In genomic region chr16:88798772-88799455, GRCh38 we compare ENCODE assay signal across 15 cellular contexts. TPM values are rescaled to one million over a fixed set of nuclear protein-coding genes. Genes with fewer than 3 reads are reported as not detected.
DNase-seq lines count a peak whose midpoint lies in the region; ATAC-seq and TF ChIP-seq lines count a peak whose summit lies in the region.
"Had no signal": no experiment of that assay in that cellular context is flagged by ENCODE, and none has a peak within 500 bp of the region (broad histone marks: within the 10 kb centered on the region; RNA-seq: fewer than 3 reads in every experiment).

No MANE protein-coding gene starts in this region.

- no peaks in the 10 kb centered on the region for H3K27me3 ChIP-seq in H9 (ENCODE audit: insufficient read depth, low read length)

- H3K4me2 ChIP-seq in H9 (ENCODE audit: insufficient read depth, insufficient read length, low read length): no peak overlapping the region

- peak; percentile 97 for DNase-seq in DMS 273 (lab: John Stamatoyannopoulos, UW; ENCODE audit: unreplicated experiment)
- peak; percentile 23 for DNase-seq in H9
- DNase-seq in NCI-H1694 (lab: John Stamatoyannopoulos, UW): peak; percentile 63
- DNase-seq in SK-MEL-5 (ENCODE audit: low read depth, low spot score): peak; percentile 30
- no peak for DNase-seq in effector CD8-positive, alpha-beta T cell (lab: John Stamatoyannopoulos, UW)
- DNase-seq: activated CD4-positive, alpha-beta T cell treated with anti-CD3 and anti-CD28 coated beads, Interleukin-2, amount 50 U/mL, for 1 hour; activated T-cell treated with anti-CD3 and anti-CD28 coated beads, Interleukin-2, amount 50 U/mL, for 24 hours; natural killer cell; T-cell had no signal

- H3T11ph ChIP-seq in H9 (ENCODE audit: low read length): no peak overlapping the region

- H2AK5ac ChIP-seq in H9 (ENCODE audit: insufficient read length, low read length): no peak overlapping the region

- no peaks in the 10 kb centered on the region for H3K9me3 ChIP-seq in H9 (ENCODE audit: control insufficient read depth, low read depth, low read length)
- H3K9me3 ChIP-seq: gastroesophageal sphincter, suprapubic skin had no signal

- H2AFZ ChIP-seq in H9 (ENCODE audit: low read length): no peak overlapping the region

- in situ Hi-C loops in SK-MEL-5 (cut with HindIII; ENCODE audit: low pct_unique_long_range_greater_than_20kb, low sequenced_read_pairs): no loop called here

- no peak overlapping the region for H4K5ac ChIP-seq in H9 (ENCODE audit: insufficient read length, low read depth, low read length)

- H3K27ac ChIP-seq in H9 (ENCODE audit: insufficient read length, low read depth, low read length): no peak overlapping the region
- H3K27ac ChIP-seq: gastroesophageal sphincter, suprapubic skin had no signal

- no peak overlapping the region for H2BK12ac ChIP-seq in H9 (ENCODE audit: insufficient read length, low read depth, low read length)

- H2BK20ac ChIP-seq in H9 (ENCODE audit: low read depth, low read length, poor library complexity, severe bottlenecking): no peak overlapping the region

- H3K36me3 Mint-ChIP-seq in H9 (ENCODE audit: insufficient read depth in 1 of 3, low read depth in 3 of 3): peaks cover 0 to 5% (median 4%) of the 10 kb centered on the region in 3 experiments; a peak in 3 of 7 replicates
- H3K36me3 Mint-ChIP-seq: natural killer cell, T-cell had no signal

- no peak overlapping the region for H3K4me3 Mint-ChIP-seq in H9
- H3K4me3 Mint-ChIP-seq: activated T-cell treated with anti-CD3 and anti-CD28 coated beads, Interleukin-2, amount 50 U/mL, for 24 hours; B cell; central memory CD8-positive, alpha-beta T cell; natural killer cell; T-cell had no signal

- H3K4me1 Mint-ChIP-seq in H9: peaks cover 0 to 3% of the 10 kb centered on the region in 2 experiments; a peak in 1 of 4 replicates
- H3K4me1 Mint-ChIP-seq: natural killer cell had no signal

- no peak for TF ChIP-seq CTCF in H9 (conservative IDR thresholded peaks at IDR 0.05)

- no peak overlapping the region for H4K8ac ChIP-seq in H9 (replicated peaks; ENCODE audit: insufficient read length, low read depth, low read length)

- H3K4me1 ChIP-seq in H9 (ENCODE audit: insufficient read depth, low read length): no peaks in the 10 kb centered on the region

- H3K56ac ChIP-seq in H9 (ENCODE audit: insufficient read length, low read depth, low read length): no peak overlapping the region

- H3K79me2 ChIP-seq in H9 (ENCODE audit: insufficient read depth, low read length): no peaks in the 10 kb centered on the region

- no peak overlapping the region for H3K9ac ChIP-seq in H9 (ENCODE audit: extremely low read depth, insufficient read length, low read length)

- H3K18ac ChIP-seq in H9 (ENCODE audit: insufficient read length, low read depth, low read length): no peak overlapping the region

- peaks cover 4% of the 10 kb centered on the region for H3K27me3 Mint-ChIP-seq in H9 (ENCODE audit: low read depth)
- H3K27me3 Mint-ChIP-seq: activated T-cell treated with anti-CD3 and anti-CD28 coated beads, Interleukin-2, amount 50 U/mL, for 24 hours; B cell; central memory CD8-positive, alpha-beta T cell; T-cell had no signal

- H3K27ac Mint-ChIP-seq in H9: no peak overlapping the region
- H3K27ac Mint-ChIP-seq: B cell, natural killer cell had no signal

- ATAC-seq in HG02678 (IDR thresholded peaks at IDR 0.05; ENCODE audit: unreplicated experiment) (no peak), GM19463 (IDR thresholded peaks at IDR 0.05; ENCODE audit: unreplicated experiment) (no peak)
- ATAC-seq: gastroesophageal sphincter, natural killer cell, T-cell had no signal

- no peak overlapping the region for H3K23ac ChIP-seq in H9 (ENCODE audit: insufficient read length, low read depth, low read length)

- H4K91ac ChIP-seq in H9 (ENCODE audit: insufficient read length, low read depth, low read length): no peak overlapping the region

- H4K20me1 ChIP-seq in H9 (ENCODE audit: control insufficient read depth, insufficient read depth, insufficient read length): no peaks in the 10 kb centered on the region

- no peak overlapping the region for H2BK15ac ChIP-seq in H9 (ENCODE audit: low read depth, low read length)

- no peak overlapping the region for H2BK120ac ChIP-seq in H9 (ENCODE audit: low read depth, low read length, poor library complexity, severe bottlenecking)

- no peaks in the 10 kb centered on the region for H3K9me3 Mint-ChIP-seq in H9
- H3K9me3 Mint-ChIP-seq: activated T-cell treated with anti-CD3 and anti-CD28 coated beads, Interleukin-2, amount 50 U/mL, for 24 hours; central memory CD8-positive, alpha-beta T cell; natural killer cell; T-cell had no signal

- no peaks in the 10 kb centered on the region for H3K79me1 ChIP-seq in H9 (ENCODE audit: insufficient read depth, low read depth, low read length, poor library complexity, severe bottlenecking)

- H2BK5ac ChIP-seq in H9 (ENCODE audit: insufficient read length, low read length): no peak overlapping the region

- H3K14ac ChIP-seq in H9 (ENCODE audit: insufficient read depth, low read length): no peak overlapping the region

- H3K4ac ChIP-seq in H9 (ENCODE audit: low read depth, low read length): no peak overlapping the region

- H3K23me2 ChIP-seq in H9 (ENCODE audit: insufficient read length, low read depth, low read length, poor library complexity, severe bottlenecking): peaks cover 2% of the 10 kb centered on the region

RNA-seq across cellular contexts. Expression of gene CDT1, which starts 4.7 kb away (rescaled TPM):
- 74.1 and 79.7 TPM in 2 replicates for total RNA-seq in H9 (2021)
- total RNA-seq in SK-MEL-5 (2014; rRNA removed; shearing (Covaris generic)): 13.8 and 17.4 TPM in 2 replicates
- polyA plus RNA-seq in SK-MEL-5 (2015; cell fraction: cytosol; rRNA removed): 38.1 and 45.4 TPM in 2 replicates
- polyA plus RNA-seq in SK-MEL-5 (2015; cell fraction: nucleus; rRNA removed): 10.3 and 23.5 TPM in 2 replicates

RNA-seq across cellular contexts. Expression of gene APRT, which starts 12.8 kb away (rescaled TPM):
- 246 and 254 TPM in 2 replicates for total RNA-seq in H9 (2021)
- total RNA-seq in SK-MEL-5 (2014; rRNA removed; shearing (Covaris generic)): 209 and 226 TPM in 2 replicates
- polyA plus RNA-seq in SK-MEL-5 (2015; cell fraction: cytosol; rRNA removed): 209 and 249 TPM in 2 replicates
- 99.4 and 110 TPM in 2 replicates for polyA plus RNA-seq in SK-MEL-5 (2015; cell fraction: nucleus; rRNA removed)

RNA-seq across cellular contexts. Expression of gene PIEZO1, which starts 13.9 kb away (rescaled TPM):
- 67.8 and 71.1 TPM in 2 replicates for total RNA-seq in H9 (2021)
- total RNA-seq in SK-MEL-5 (2014; rRNA removed; shearing (Covaris generic)): 44.1 and 48.7 TPM in 2 replicates
- 84.8 and 136 TPM in 2 replicates for polyA plus RNA-seq in SK-MEL-5 (2015; cell fraction: cytosol; rRNA removed)
- polyA plus RNA-seq in SK-MEL-5 (2015; cell fraction: nucleus; rRNA removed): 236 and 297 TPM in 2 replicates

RNA-seq across cellular contexts. Expression of gene GALNS, which starts 57.8 kb away (rescaled TPM):
- total RNA-seq in H9 (2021): 20.0 and 20.3 TPM in 2 replicates
- total RNA-seq in SK-MEL-5 (2014; rRNA removed; shearing (Covaris generic)): 15.2 and 15.4 TPM in 2 replicates
- 75.3 and 80.6 TPM in 2 replicates for polyA plus RNA-seq in SK-MEL-5 (2015; cell fraction: cytosol; rRNA removed)
- 31.6 and 36.5 TPM in 2 replicates for polyA plus RNA-seq in SK-MEL-5 (2015; cell fraction: nucleus; rRNA removed)

RNA-seq across cellular contexts. Expression of gene TRAPPC2L, which starts 58.0 kb away (rescaled TPM):
- total RNA-seq in H9 (2021): 90.3 and 102 TPM in 2 replicates
- total RNA-seq in SK-MEL-5 (2014; rRNA removed; shearing (Covaris generic)): 79.3 and 86.0 TPM in 2 replicates
- polyA plus RNA-seq in SK-MEL-5 (2015; cell fraction: cytosol; rRNA removed): 69.7 and 75.2 TPM in 2 replicates
- polyA plus RNA-seq in SK-MEL-5 (2015; cell fraction: nucleus; rRNA removed): 164 and 174 TPM in 2 replicates
